19 cellular contexts compared by ENCODE assay signal in the genomic region with DNA sequence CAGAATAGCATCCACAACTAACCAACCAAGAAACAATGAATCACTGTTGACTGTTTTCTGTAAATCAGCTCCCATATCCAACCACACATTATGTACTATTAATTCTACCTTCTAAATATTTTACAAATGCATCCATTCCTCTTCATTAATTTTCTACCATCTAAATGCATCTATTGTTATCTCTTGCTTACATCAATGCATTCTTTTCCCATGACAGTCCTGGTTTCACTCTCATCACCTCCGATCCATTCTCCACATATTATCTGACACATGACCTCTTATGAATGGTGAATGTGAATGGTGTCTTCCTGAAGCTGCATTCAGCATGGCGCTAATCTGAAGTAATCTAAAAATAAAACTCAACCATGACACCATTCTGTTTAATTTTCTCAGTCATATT.
"Had no signal": no experiment of that assay in that cellular context is flagged by ENCODE, and none has a peak within 500 bp of the region (broad histone marks: within the 10 kb centered on the region; RNA-seq: fewer than 3 reads in every experiment).

No MANE protein-coding gene starts in this region.

- H3K4me3 Mint-ChIP-seq: activated B cell treated with CpG ODN at 0.5 μM for 24 hours; activated CD4-positive, alpha-beta T cell treated with anti-CD3 and anti-CD28 coated beads, Interleukin-2, amount 10 ng/mL, durations not matched to agents 24 days and 14 days; activated naive CD4-positive, alpha-beta T cell treated with anti-CD3 and anti-CD28 coated beads, Interleukin-2, amount 10 ng/mL, durations not matched to agents 7 days and 5 days; activated T-helper 17 cell treated with anti-CD3 and anti-CD28 coated beads, Interleukin-2, amount 50 U/mL, for 72 hours; brain; endodermal cell; T-helper 17 cell; type B pancreatic cell had no signal

- ATAC-seq: activated T-helper 17 cell treated with anti-CD3 and anti-CD28 coated beads, Interleukin-2, amount 50 U/mL, for 72 hours; esophagus mucosa; heart left ventricle; left lung; T-helper 17 cell had no signal

- H3K36me3 Mint-ChIP-seq: activated naive CD4-positive, alpha-beta T cell treated with anti-CD3 and anti-CD28 coated beads, Interleukin-2, amount 10 ng/mL, durations not matched to agents 7 days and 5 days; brain; type B pancreatic cell had no signal

- H3K27me3 Mint-ChIP-seq: activated CD4-positive, alpha-beta T cell treated with anti-CD3 and anti-CD28 coated beads, Interleukin-2, amount 10 ng/mL, durations not matched to agents 24 days and 14 days; activated naive CD4-positive, alpha-beta T cell treated with anti-CD3 and anti-CD28 coated beads, Interleukin-2, amount 10 ng/mL, durations not matched to agents 7 days and 5 days; T-helper 17 cell had no signal

- H3K4me3 ChIP-seq: heart left ventricle, left lung, sigmoid colon, suprapubic skin had no signal

- H3K36me3 ChIP-seq: heart left ventricle, left lung, sigmoid colon, suprapubic skin had no signal

- H3K27ac ChIP-seq: heart left ventricle, left lung, sigmoid colon, suprapubic skin had no signal

- H3K9me3 Mint-ChIP-seq: activated B cell treated with CpG ODN at 0.5 μM for 24 hours; activated CD4-positive, alpha-beta T cell treated with anti-CD3 and anti-CD28 coated beads, Interleukin-2, amount 10 ng/mL, durations not matched to agents 24 days and 14 days; activated naive CD4-positive, alpha-beta T cell treated with anti-CD3 and anti-CD28 coated beads, Interleukin-2, amount 10 ng/mL, durations not matched to agents 7 days and 5 days; activated T-helper 17 cell treated with anti-CD3 and anti-CD28 coated beads, Interleukin-2, amount 50 U/mL, for 72 hours; type B pancreatic cell had no signal

- H3K27ac Mint-ChIP-seq: activated B cell treated with CpG ODN at 0.5 μM for 24 hours; activated CD4-positive, alpha-beta T cell treated with anti-CD3 and anti-CD28 coated beads, Interleukin-2, amount 10 ng/mL, durations not matched to agents 24 days and 14 days; activated naive CD4-positive, alpha-beta T cell treated with anti-CD3 and anti-CD28 coated beads, Interleukin-2, amount 10 ng/mL, durations not matched to agents 7 days and 5 days; activated T-helper 17 cell treated with anti-CD3 and anti-CD28 coated beads, Interleukin-2, amount 50 U/mL, for 72 hours; brain; endodermal cell; T-helper 17 cell; type B pancreatic cell had no signal

- FAIRE-seq: islet of Langerhans had no signal

- DNase-seq: activated B cell treated with CpG ODN at 0.5 μM for 24 hours; activated CD4-positive, alpha-beta T cell treated with anti-CD3 and anti-CD28 coated beads, Interleukin-2, amount 10 ng/mL, durations not matched to agents 24 days and 14 days; activated naive CD4-positive, alpha-beta T cell treated with anti-CD3 and anti-CD28 coated beads, Interleukin-2, amount 10 ng/mL, durations not matched to agents 7 days and 5 days; activated T-cell treated with anti-CD3 and anti-CD28 coated beads for 4 hours; cerebellar nuclear complex; endodermal cell; heart left ventricle; left lung; mesendoderm; sigmoid colon; stimulated activated CD4-positive, alpha-beta T cell treated with anti-CD3 and anti-CD28 coated beads, Interleukin-12 subunit alpha, Interleukin-12 subunit beta, amount 100 ng/mL, for 4 hours; stimulated activated naive CD4-positive, alpha-beta T cell treated with Interleukin-2 at 50 U/mL for 16 hours; T-helper 17 cell had no signal

- H3K27me3 ChIP-seq: heart left ventricle, left lung, sigmoid colon, suprapubic skin had no signal

- H3K4me1 Mint-ChIP-seq: activated B cell treated with CpG ODN at 0.5 μM for 24 hours; activated CD4-positive, alpha-beta T cell treated with anti-CD3 and anti-CD28 coated beads, Interleukin-2, amount 10 ng/mL, durations not matched to agents 24 days and 14 days; activated naive CD4-positive, alpha-beta T cell treated with anti-CD3 and anti-CD28 coated beads, Interleukin-2, amount 10 ng/mL, durations not matched to agents 7 days and 5 days; activated T-helper 17 cell treated with anti-CD3 and anti-CD28 coated beads, Interleukin-2, amount 50 U/mL, for 72 hours; brain; endodermal cell; T-helper 17 cell had no signal
